Comparison of ENCODE assay signal across 24 cellular contexts in the genomic region with DNA sequence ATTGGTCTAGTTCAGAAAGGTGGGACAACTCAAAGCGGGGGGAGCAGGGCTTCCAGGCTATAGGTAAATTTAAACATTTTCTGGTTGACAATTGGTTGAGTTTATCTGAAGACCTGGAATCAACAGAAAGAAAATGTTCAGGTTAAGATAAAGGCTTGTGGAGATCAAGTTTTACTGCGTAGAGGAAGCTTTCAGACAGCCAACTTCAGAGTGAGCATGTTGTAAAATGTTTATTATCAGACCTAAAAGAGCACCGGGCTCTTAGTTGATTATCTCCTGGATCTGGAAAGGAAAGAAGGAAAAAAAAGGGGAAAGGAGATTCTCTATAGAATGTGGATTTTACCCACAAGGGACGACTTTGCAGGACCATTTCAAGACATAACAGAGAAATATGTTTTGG.
DNase-seq lines count a peak whose midpoint lies in the region; ATAC-seq and TF ChIP-seq lines count a peak whose summit lies in the region.
"Had no signal": no experiment of that assay in that cellular context is flagged by ENCODE, and none has a peak within 500 bp of the region (broad histone marks: within the 10 kb centered on the region; RNA-seq: fewer than 3 reads in every experiment).

No MANE protein-coding gene starts in this region.

- no peaks in the 10 kb centered on the region for H3K79me2 ChIP-seq in ACC112 (ENCODE audit: control insufficient read depth, insufficient read depth, low read length, unreplicated experiment)

- no peak for TF ChIP-seq EP300 in esophagus muscularis mucosa (IDR thresholded peaks at IDR 0.05)

- no peaks in the 10 kb centered on the region for H3K9me3 ChIP-seq in esophagus muscularis mucosa
- H3K9me3 ChIP-seq: A549; BLaER1 treated with 17β-estradiol and CSF1 and Interleukin-3, amounts not matched to agents 10 nM and 100 nM had no signal

- no peaks in the 10 kb centered on the region for H3K9me3 Mint-ChIP-seq in nephron progenitor cell
- H3K9me3 Mint-ChIP-seq: CD8-positive, alpha-beta memory T cell; HFFc6 had no signal

- H3K4me3 Mint-ChIP-seq in nephron progenitor cell, result no peak overlapping the region
- H3K4me3 Mint-ChIP-seq: B cell; CD4-positive, CD25-positive, alpha-beta regulatory T cell; CD8-positive, alpha-beta memory T cell; HFFc6 had no signal

- WGBS in esophagus muscularis mucosa, result 83% methylated on average over 4 of the region's 4 CpGs

- peaks cover 26% of the 10 kb centered on the region for H3K4me1 Mint-ChIP-seq in nephron progenitor cell
- H3K4me1 Mint-ChIP-seq: B cell; CD4-positive, CD25-positive, alpha-beta regulatory T cell; CD8-positive, alpha-beta memory T cell had no signal

- ATAC-seq in GM18861 (IDR thresholded peaks at IDR 0.05; ENCODE audit: unreplicated experiment) (no peak), HG02852 (IDR thresholded peaks at IDR 0.05; ENCODE audit: unreplicated experiment) (no peak)
- ATAC-seq: A549, GM12878, HCT116 had no signal

- intact Hi-C loops in esophagus muscularis mucosa (cut with DNase I), result no loop called here

- DNase-seq in LNCaP clone FGC (ENCODE audit: low read depth), result peak; percentile 42
- peak; percentile 80 for DNase-seq in esophagus muscularis mucosa (ENCODE audit: extremely low spot score)
- no peak for DNase-seq in nephron progenitor cell
- DNase-seq in activated CD4-positive, alpha-beta T cell treated with anti-CD3 and anti-CD28 coated beads for 1 hour, result no peak
- no peak for DNase-seq in NOMO-1 treated with DMSO at 0.1 percent for 48 hours (lab: John Stamatoyannopoulos, UW; ENCODE audit: unreplicated experiment)
- DNase-seq: CD4-positive, CD25-positive, alpha-beta regulatory T cell; CD8-positive, alpha-beta memory T cell; COR-L47; DMS 273 treated with DMSO at 0.1 percent for 48 hours; DMS53; DND-41; EL; GOT3; H7; HFFc6 had no signal

- H3K4me1 ChIP-seq in ACC112 (ENCODE audit: control insufficient read depth, insufficient read depth, low read length, unreplicated experiment) (peaks cover 21% of the 10 kb centered on the region), esophagus muscularis mucosa (no peaks in the 10 kb centered on the region)
- H3K4me1 ChIP-seq: BLaER1 treated with 17β-estradiol and CSF1 and Interleukin-3, amounts not matched to agents 10 nM and 100 nM had no signal

- no peak overlapping the region for H2AFZ ChIP-seq in ACC112 (ENCODE audit: low read length, unreplicated experiment)

- no peaks in the 10 kb centered on the region for H3K27me3 Mint-ChIP-seq in nephron progenitor cell (ENCODE audit: low read depth, poor library complexity)

- no peaks in the 10 kb centered on the region for H3K27me3 ChIP-seq in ACC112 (ENCODE audit: insufficient read depth, low read length)
- no peaks in the 10 kb centered on the region for H3K27me3 ChIP-seq in esophagus muscularis mucosa
- H3K27me3 ChIP-seq: BLaER1 treated with 17β-estradiol and CSF1 and Interleukin-3, amounts not matched to agents 10 nM and 100 nM had no signal

- no peaks in the 10 kb centered on the region for H3K36me3 Mint-ChIP-seq in nephron progenitor cell (ENCODE audit: low read depth)
- H3K36me3 Mint-ChIP-seq: CD4-positive, CD25-positive, alpha-beta regulatory T cell; CD8-positive, alpha-beta memory T cell had no signal

- peak overlapping the region; percentile 44 for H3K27ac Mint-ChIP-seq in nephron progenitor cell
- H3K27ac Mint-ChIP-seq: B cell; CD4-positive, CD25-positive, alpha-beta regulatory T cell; CD8-positive, alpha-beta memory T cell had no signal

- TF ChIP-seq CTCF in LNCaP clone FGC (IDR thresholded peaks at IDR 0.05; ENCODE audit: control insufficient read depth, extremely low read depth, insufficient read depth) (no peak), esophagus muscularis mucosa (IDR thresholded peaks at IDR 0.05) (no peak), nephron progenitor cell (IDR thresholded peaks at IDR 0.05) (no peak)

- H3K36me3 ChIP-seq in ACC112 (ENCODE audit: insufficient read depth, low read length) (no peaks in the 10 kb centered on the region), esophagus muscularis mucosa (no peaks in the 10 kb centered on the region)
- H3K36me3 ChIP-seq: BLaER1 treated with 17β-estradiol and CSF1 and Interleukin-3, amounts not matched to agents 10 nM and 100 nM had no signal

- 0 out of 2 replicates have a peak overlapping the region, but pooled peaks have one; percentile 67 for H3K27ac ChIP-seq in ACC112 (ENCODE audit: low read depth, low read length)
- no peak overlapping the region for H3K27ac ChIP-seq in esophagus muscularis mucosa (replicated peaks in 1 of 4)
- H3K27ac ChIP-seq: 22Rv1; BLaER1 treated with 17β-estradiol and CSF1 and Interleukin-3, amounts not matched to agents 10 nM and 100 nM had no signal

- no peak for TF ChIP-seq POLR2A in esophagus muscularis mucosa (IDR thresholded peaks at IDR 0.05; ENCODE audit: low read depth)

- H3K4me3 ChIP-seq in ACC112 (ENCODE audit: low read depth, low read length), result no peak overlapping the region
- no peak overlapping the region for H3K4me3 ChIP-seq in LNCaP clone FGC (ENCODE audit: low read depth, low read length)
- no peak overlapping the region for H3K4me3 ChIP-seq in esophagus muscularis mucosa
- H3K4me3 ChIP-seq: A549; BLaER1 treated with 17β-estradiol and CSF1 and Interleukin-3, amounts not matched to agents 10 nM and 100 nM; GM12878 had no signal

Comparison
In these comparisons a context has a peak if more than half of its experiments do, and no peak if none do; other contexts are left out.
1. DNase-seq: peak in LNCaP clone FGC (single experiment) and esophagus muscularis mucosa (single experiment); none in nephron progenitor cell (single experiment), activated CD4-positive, alpha-beta T cell treated with anti-CD3 and anti-CD28 coated beads for 1 hour (single experiment) and NOMO-1 treated with DMSO at 0.1 percent for 48 hours (single experiment).